ENCODE assay signal across 25 cellular contexts in genomic region chr21:17128132-17128531, GRCh38.
"Had no signal": no experiment of that assay in that cellular context is flagged by ENCODE, and none has a peak within 500 bp of the region (broad histone marks: within the 10 kb centered on the region; RNA-seq: fewer than 3 reads in every experiment).

No MANE protein-coding gene starts in this region.

- H3K4me1 Mint-ChIP-seq: central memory CD8-positive, alpha-beta T cell; memory B cell; naive thymus-derived CD4-positive, alpha-beta T cell; stimulated activated naive B cell treated with anti-CD40 and anti-IgM and Interleukin-4, amounts not matched to agents 10 μg/mL and 1 μg/mL and 100 μg/mL, for 72 hours had no signal

- H3K9me3 ChIP-seq: colonic mucosa, prostate gland, sigmoid colon, transverse colon, upper lobe of right lung had no signal

- H3K27me3 Mint-ChIP-seq: central memory CD8-positive, alpha-beta T cell; dendritic cell treated with granulocyte-macrophage colony-stimulating factor and Interleukin-4, amounts not matched to agents 40 ng/mL and 50 ng/mL, for 4 days; memory B cell; naive thymus-derived CD4-positive, alpha-beta T cell; stimulated activated naive B cell treated with anti-CD40 and anti-IgM and Interleukin-4, amounts not matched to agents 10 μg/mL and 1 μg/mL and 100 μg/mL, for 72 hours; stimulated activated naive CD8-positive, alpha-beta T cell treated with anti-CD3 and anti-CD28 coated beads, Interleukin-15, Interleukin-2, amounts not matched to agents 100 ng/mL and 50 ng/mL, for 24 hours had no signal

- H3K4me1 ChIP-seq: colonic mucosa, esophagus muscularis mucosa, foreskin keratinocyte, gastroesophageal sphincter, neural progenitor cell, prostate gland, sigmoid colon, transverse colon, upper lobe of right lung had no signal

- H3K9me3 Mint-ChIP-seq: endodermal cell; neural progenitor cell; stimulated activated naive CD8-positive, alpha-beta T cell treated with anti-CD3 and anti-CD28 coated beads, Interleukin-15, Interleukin-2, amounts not matched to agents 100 ng/mL and 50 ng/mL, for 24 hours had no signal

- H3K4me3 Mint-ChIP-seq: central memory CD8-positive, alpha-beta T cell; dendritic cell treated with granulocyte-macrophage colony-stimulating factor and Interleukin-4, amounts not matched to agents 40 ng/mL and 50 ng/mL, for 4 days; endodermal cell; memory B cell; nephron; neural progenitor cell; stimulated activated naive B cell treated with anti-CD40 and anti-IgM and Interleukin-4, amounts not matched to agents 10 μg/mL and 1 μg/mL and 100 μg/mL, for 72 hours; stimulated activated naive CD8-positive, alpha-beta T cell treated with anti-CD3 and anti-CD28 coated beads, Interleukin-15, Interleukin-2, amounts not matched to agents 100 ng/mL and 50 ng/mL, for 24 hours had no signal

- H3K36me3 ChIP-seq: colonic mucosa, esophagus muscularis mucosa, gastroesophageal sphincter, heart left ventricle, neural progenitor cell, prostate gland, sigmoid colon, transverse colon, upper lobe of right lung had no signal

- H3K27ac ChIP-seq: colonic mucosa, esophagus muscularis mucosa, foreskin keratinocyte, gastroesophageal sphincter, neural progenitor cell, prostate gland, sigmoid colon, transverse colon, upper lobe of right lung had no signal

- H3K27ac Mint-ChIP-seq: dendritic cell treated with granulocyte-macrophage colony-stimulating factor and Interleukin-4, amounts not matched to agents 40 ng/mL and 50 ng/mL, for 4 days; endodermal cell; memory B cell; naive thymus-derived CD4-positive, alpha-beta T cell; neural progenitor cell; stimulated activated naive B cell treated with anti-CD40 and anti-IgM and Interleukin-4, amounts not matched to agents 10 μg/mL and 1 μg/mL and 100 μg/mL, for 72 hours; stimulated activated naive CD8-positive, alpha-beta T cell treated with anti-CD3 and anti-CD28 coated beads, Interleukin-15, Interleukin-2, amounts not matched to agents 100 ng/mL and 50 ng/mL, for 24 hours had no signal

- DNase-seq: colonic mucosa; effector CD8-positive, alpha-beta T cell; foreskin keratinocyte; heart left ventricle; kidney; left cardiac atrium; midbrain; naive thymus-derived CD4-positive, alpha-beta T cell; right cardiac atrium; sigmoid colon; stimulated activated CD4-positive, alpha-beta T cell treated with anti-CD3 and anti-CD28 coated beads, Interleukin-2, amount 100 ng/mL, for 48 hours; stimulated activated naive B cell treated with anti-CD40 and anti-IgM and Interleukin-4, amounts not matched to agents 10 μg/mL and 1 μg/mL and 100 μg/mL, for 72 hours; transverse colon; upper lobe of right lung had no signal

- H3K36me3 Mint-ChIP-seq: memory B cell; naive thymus-derived CD4-positive, alpha-beta T cell; neural progenitor cell; stimulated activated naive B cell treated with anti-CD40 and anti-IgM and Interleukin-4, amounts not matched to agents 10 μg/mL and 1 μg/mL and 100 μg/mL, for 72 hours had no signal

- ATAC-seq: foreskin keratinocyte; gastroesophageal sphincter; left cardiac atrium; naive thymus-derived CD4-positive, alpha-beta T cell; stimulated activated naive B cell treated with anti-CD40 and anti-IgM and Interleukin-4, amounts not matched to agents 10 μg/mL and 1 μg/mL and 100 μg/mL, for 72 hours; upper lobe of right lung had no signal

- H3K4me3 ChIP-seq: colonic mucosa, esophagus muscularis mucosa, gastroesophageal sphincter, heart left ventricle, lung, neural progenitor cell, prostate gland, sigmoid colon, transverse colon, upper lobe of right lung had no signal

- H3K9ac ChIP-seq: neural progenitor cell had no signal

- H3K27me3 ChIP-seq: colonic mucosa, esophagus muscularis mucosa, foreskin keratinocyte, gastroesophageal sphincter, heart left ventricle, neural progenitor cell, sigmoid colon, transverse colon, upper lobe of right lung had no signal
